Comparison of ENCODE assay signal across 8 cellular contexts in the genomic region with DNA sequence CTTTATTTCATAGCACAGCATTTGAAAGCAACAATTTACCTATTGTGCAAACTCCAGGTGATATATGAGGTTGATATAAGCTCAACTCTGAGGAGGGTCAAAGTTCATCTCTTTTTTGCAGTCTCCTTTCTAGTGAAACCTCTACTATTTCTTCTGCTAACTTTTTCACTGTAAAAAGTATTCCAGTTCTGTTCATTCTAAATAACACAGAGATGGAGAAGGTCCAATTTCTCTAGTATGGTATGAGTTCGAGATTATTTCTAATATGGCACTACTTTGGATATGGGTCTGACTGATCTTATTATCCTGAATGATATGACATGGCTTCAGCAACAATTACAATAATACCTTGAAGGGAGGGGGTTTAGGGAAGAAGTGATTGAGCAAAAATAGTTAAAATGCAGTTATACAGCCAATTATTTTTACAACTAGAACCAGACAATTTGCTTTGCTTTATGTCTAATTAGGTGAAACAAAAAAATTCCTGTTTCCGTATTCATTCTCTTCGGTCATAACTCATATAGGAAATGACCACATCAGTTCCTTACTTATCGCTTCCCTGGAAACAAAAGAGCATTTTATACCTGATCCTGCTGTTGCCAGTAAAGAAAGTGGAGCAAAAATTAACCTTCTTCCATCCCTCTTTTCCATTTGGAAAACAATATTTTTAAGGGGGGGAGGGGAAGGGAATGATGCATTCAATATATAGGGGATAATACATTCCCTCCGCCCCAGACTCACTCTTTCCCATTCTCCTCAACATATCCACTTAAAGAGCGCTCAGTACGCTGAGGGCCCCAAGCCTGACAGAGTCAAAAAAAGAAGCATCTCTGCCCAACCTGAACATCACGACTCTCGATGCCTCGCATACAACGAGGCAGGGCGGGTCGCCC. TPM values are rescaled to one million over a fixed set of nuclear protein-coding genes. Genes with fewer than 3 reads are reported as not detected.
DNase-seq lines count a peak whose midpoint lies in the region; ATAC-seq, FAIRE-seq and TF ChIP-seq lines count a peak whose summit lies in the region.

No MANE protein-coding gene starts in this region.

- peaks cover 14% of the 10 kb centered on the region for H3K4me1 ChIP-seq in endothelial cell of umbilical vein (ENCODE audit: control insufficient read depth, extremely low read depth, insufficient read depth, low read length)

- no peaks in the 10 kb centered on the region for H4K20me1 ChIP-seq in endothelial cell of umbilical vein (replicated peaks; ENCODE audit: control insufficient read depth, extremely low read depth, insufficient read depth, low read length)

- no peak overlapping the region for H3K27ac Mint-ChIP-seq in activated T-cell treated with anti-CD3 and anti-CD28 coated beads, Interleukin-2, amount 50 U/mL, for 24 hours
- H3K27ac Mint-ChIP-seq in progenitor cell of endocrine pancreas, result peak overlapping the region; percentile 93

- peaks cover 9% of the 10 kb centered on the region for H3K4me1 Mint-ChIP-seq in activated T-cell treated with anti-CD3 and anti-CD28 coated beads, Interleukin-2, amount 50 U/mL, for 24 hours (ENCODE audit: low read depth)
- peaks cover 22% of the 10 kb centered on the region for H3K4me1 Mint-ChIP-seq in progenitor cell of endocrine pancreas (ENCODE audit: low read depth)

- CTCF ChIA-PET in endothelial cell of umbilical vein (lab: Charles Lee), result interaction anchor here (1.8 kb wide), 1 partner anchor 12 kb away, joined by 7 read pairs; no protein-coding TSS in a partner anchor

- no peaks in the 10 kb centered on the region for H3K36me3 Mint-ChIP-seq in activated T-cell treated with anti-CD3 and anti-CD28 coated beads, Interleukin-2, amount 50 U/mL, for 24 hours (ENCODE audit: low read depth)
- H3K36me3 Mint-ChIP-seq in progenitor cell of endocrine pancreas (ENCODE audit: insufficient read depth), result peaks cover 17% of the 10 kb centered on the region

- H3K27me3 ChIP-seq in MG63, result no peaks in the 10 kb centered on the region
- H3K27me3 ChIP-seq in endothelial cell of umbilical vein (ENCODE audit: control insufficient read depth in 2 of 2, insufficient read depth in 2 of 2, low read length in 2 of 2), result no peaks in the 10 kb centered on the region

- dilution Hi-C loops in endothelial cell of umbilical vein (cut with MboI; ENCODE audit: extremely low pct_ligation_motif_present, low sequenced_read_pairs), result no loop called here

- no peak for ATAC-seq in GM18858 (IDR thresholded peaks at IDR 0.05; ENCODE audit: unreplicated experiment)

- H3K36me3 ChIP-seq in MG63, result no peaks in the 10 kb centered on the region
- H3K36me3 ChIP-seq in endothelial cell of umbilical vein (ENCODE audit: control insufficient read depth in 2 of 2, extremely low read depth in 1 of 2, insufficient read depth in 2 of 2, low read length in 2 of 2), result no peaks in the 10 kb centered on the region

- H3K4me3 Mint-ChIP-seq in activated T-cell treated with anti-CD3 and anti-CD28 coated beads, Interleukin-2, amount 50 U/mL, for 24 hours, result peak overlapping the region; percentile 8
- H3K4me3 Mint-ChIP-seq in progenitor cell of endocrine pancreas (ENCODE audit: low read depth), result peak overlapping the region; percentile 87

- no peaks in the 10 kb centered on the region for H3K9me1 ChIP-seq in endothelial cell of umbilical vein (replicated peaks; ENCODE audit: control insufficient read depth, extremely low read depth, insufficient read depth, low read length)

- H3K9me3 ChIP-seq in MG63, result no peaks in the 10 kb centered on the region
- no peaks in the 10 kb centered on the region for H3K9me3 ChIP-seq in endothelial cell of umbilical vein (replicated peaks; ENCODE audit: control insufficient read depth, insufficient read depth, low read length)

- H3K4me3 ChIP-seq in MG63, result peak overlapping the region; percentile 67
- peak overlapping the region; percentile 69 to 89 (median 79) for H3K4me3 ChIP-seq in endothelial cell of umbilical vein (replicated peaks in 1 of 3; ENCODE audit: insufficient read depth in 1 of 3, low read depth in 1 of 3, low read length in 3 of 3)

- H2AFZ ChIP-seq in endothelial cell of umbilical vein (ENCODE audit: low read depth, low read length), result peak overlapping the region; percentile 77

- no peak for DNase-seq in activated T-cell treated with anti-CD3 and anti-CD28 coated beads, Interleukin-2, amount 50 U/mL, for 24 hours
- DNase-seq in activated T-cell treated with anti-CD3 and anti-CD28 coated beads, Interleukin-2, amount 50 U/mL, for 48 hours, result no peak
- no peak for DNase-seq in MG63
- peak; percentile 71 for DNase-seq in endothelial cell of umbilical vein (ENCODE audit: low read depth, low spot score)
- no peak for DNase-seq in progenitor cell of endocrine pancreas (ENCODE audit: low spot score, unreplicated experiment)
- no peak for DNase-seq in GOT3 (lab: John Stamatoyannopoulos, UW)
- no peak for DNase-seq in NOMO-1 treated with DMSO at 0.1 percent for 48 hours (lab: John Stamatoyannopoulos, UW; ENCODE audit: unreplicated experiment)

- H3K79me2 ChIP-seq in endothelial cell of umbilical vein (ENCODE audit: control insufficient read depth, insufficient read depth, low read length), result peaks cover 41% of the 10 kb centered on the region

- H3K9me3 Mint-ChIP-seq in activated T-cell treated with anti-CD3 and anti-CD28 coated beads, Interleukin-2, amount 50 U/mL, for 24 hours, result no peaks in the 10 kb centered on the region
- peaks cover 13% of the 10 kb centered on the region for H3K9me3 Mint-ChIP-seq in progenitor cell of endocrine pancreas (ENCODE audit: low read depth)

- TF ChIP-seq POLR2A in endothelial cell of umbilical vein (IDR thresholded peaks at IDR 0.05; ENCODE audit: low read depth, low read length), result peak; percentile 35

- peak overlapping the region; percentile 98 for H3K9ac ChIP-seq in endothelial cell of umbilical vein (replicated peaks; ENCODE audit: extremely low read depth, insufficient read depth, low read length)

- H3K4me2 ChIP-seq in endothelial cell of umbilical vein (ENCODE audit: insufficient read depth, low read length), result peak overlapping the region; percentile 95

- intact Hi-C loops in endothelial cell of umbilical vein (cut with micrococcal nuclease), result loop anchor here (1.0 to 5.0 kb wide), 3 partner anchors 18 to 117 kb away; no protein-coding TSS in a partner anchor

- peak; percentile 47 for FAIRE-seq in endothelial cell of umbilical vein (lab: Jason Lieb, UNC)

- peak overlapping the region; percentile 98 for H3K27ac ChIP-seq in endothelial cell of umbilical vein (ENCODE audit: insufficient read depth, low read depth, low read length)

- TF ChIP-seq CTCF in endothelial cell of umbilical vein (IDR thresholded peaks at IDR 0.05; ENCODE audit: extremely low read depth in 1 of 2, insufficient read depth in 1 of 2, low read depth in 1 of 2, low read length in 2 of 2) (no peak), progenitor cell of endocrine pancreas (IDR thresholded peaks at IDR 0.05; ENCODE audit: unreplicated experiment) (no peak)

- H3K27me3 Mint-ChIP-seq in activated T-cell treated with anti-CD3 and anti-CD28 coated beads, Interleukin-2, amount 50 U/mL, for 24 hours, result peaks cover 68% of the 10 kb centered on the region
- no peaks in the 10 kb centered on the region for H3K27me3 Mint-ChIP-seq in progenitor cell of endocrine pancreas

- BruUV-seq in endothelial cell of umbilical vein (replicated peaks; lab: Mats Ljungman, UMichigan), result TSS peak; percentile 62

- POLR2A ChIA-PET in endothelial cell of umbilical vein (lab: Charles Lee), result no interaction called here

TF ChIP-seq in endothelial cell of umbilical vein, 7 proteins besides CTCF, POLR2A, EP300 and RAD21:
- peak; percentile 55 for TF ChIP-seq JUN (IDR thresholded peaks at IDR 0.05; ENCODE audit: borderline replicate concordance, insufficient read depth, insufficient read length, low read depth)
- TF ChIP-seq GATA2 (IDR thresholded peaks at IDR 0.05; ENCODE audit: insufficient read depth, insufficient read length, low read depth, low read length), result no peak
- no peak for TF ChIP-seq MAX (IDR thresholded peaks at IDR 0.05; ENCODE audit: insufficient read depth, insufficient read length)
- TF ChIP-seq POLR2AphosphoS5 (IDR thresholded peaks at IDR 0.05; ENCODE audit: insufficient read depth, low read depth, low read length), result no peak
- TF ChIP-seq EZH2 (IDR thresholded peaks at IDR 0.05; ENCODE audit: borderline replicate concordance, low read depth, low read length, severe bottlenecking), result no peak
- TF ChIP-seq FOS (IDR thresholded peaks at IDR 0.05; ENCODE audit: borderline replicate concordance, insufficient read depth, low read length), result peak; percentile 29
- no peak for TF ChIP-seq MYC (IDR thresholded peaks at IDR 0.05; ENCODE audit: low read depth, low read length)

RNA-seq across cellular contexts. Expression of gene TBC1D9, which starts 1.0 kb away (rescaled TPM):
- total RNA-seq in MG63 (2014; rRNA removed; shearing (Covaris generic); ENCODE audit: low replicate concordance), result 7.9 and 8.5 TPM in 2 replicates
- 43.4 and 45.3 TPM in 2 replicates for total RNA-seq in endothelial cell of umbilical vein
- polyA plus RNA-seq in endothelial cell of umbilical vein, result 21.7 and 22.7 TPM in 2 replicates
- polyA plus RNA-seq in endothelial cell of umbilical vein (2011; cell fraction: cytosol; rRNA removed), result 23.4 and 25.8 TPM in 2 replicates
- polyA plus RNA-seq in endothelial cell of umbilical vein (2011; cell fraction: nucleus; rRNA removed), result 30.4 and 32.7 TPM in 2 replicates
- 32.1 and 38.4 TPM in 2 replicates for polyA plus RNA-seq in endothelial cell of umbilical vein (2012)
- 104 and 116 TPM in 2 replicates for polyA minus RNA-seq in endothelial cell of umbilical vein
- 7.9 TPM for polyA minus RNA-seq in endothelial cell of umbilical vein (2011; cell fraction: cytosol; rRNA and poly(A)+ RNA removed)
- 85.7 and 121 TPM in 2 replicates for polyA minus RNA-seq in endothelial cell of umbilical vein (2011; cell fraction: nucleus; rRNA and poly(A)+ RNA removed)
- 36.4 and 37.4 TPM in 2 replicates for total RNA-seq in progenitor cell of endocrine pancreas
